Comparison of ENCODE assay signal across 16 cellular contexts in genomic region chr2:203708846-203709815, GRCh38. TPM values are rescaled to one million over a fixed set of nuclear protein-coding genes. Genes with fewer than 3 reads are reported as not detected.
DNase-seq lines count a peak whose midpoint lies in the region; ATAC-seq, FAIRE-seq and TF ChIP-seq lines count a peak whose summit lies in the region.
"Had no signal": no experiment of that assay in that cellular context is flagged by ENCODE, and none has a peak within 500 bp of the region (broad histone marks: within the 10 kb centered on the region; RNA-seq: fewer than 3 reads in every experiment).

No MANE protein-coding gene starts in this region.

- peaks cover 78% of the 10 kb centered on the region for H3K36me3 Mint-ChIP-seq in activated T-cell treated with anti-CD3 and anti-CD28 coated beads, Interleukin-2, amount 50 U/mL, for 24 hours (ENCODE audit: low read depth)
- peaks cover 57% of the 10 kb centered on the region for H3K36me3 Mint-ChIP-seq in effector memory CD8-positive, alpha-beta T cell (ENCODE audit: insufficient read depth)
- no peaks in the 10 kb centered on the region for H3K36me3 Mint-ChIP-seq in nephron progenitor cell (ENCODE audit: low read depth)

- H3K27ac Mint-ChIP-seq in activated T-cell treated with anti-CD3 and anti-CD28 coated beads, Interleukin-2, amount 50 U/mL, for 24 hours: peak overlapping the region; percentile 97
- peak overlapping the region; percentile 98 to 99 for H3K27ac Mint-ChIP-seq in effector memory CD8-positive, alpha-beta T cell
- no peak overlapping the region for H3K27ac Mint-ChIP-seq in nephron progenitor cell

- no peaks in the 10 kb centered on the region for H3K27me3 Mint-ChIP-seq in activated T-cell treated with anti-CD3 and anti-CD28 coated beads, Interleukin-2, amount 50 U/mL, for 24 hours
- H3K27me3 Mint-ChIP-seq in effector memory CD8-positive, alpha-beta T cell: no peaks in the 10 kb centered on the region
- H3K27me3 Mint-ChIP-seq in nephron progenitor cell (ENCODE audit: low read depth, poor library complexity): no peaks in the 10 kb centered on the region

- no peaks in the 10 kb centered on the region for H3K36me3 ChIP-seq in thoracic aorta
- H3K36me3 ChIP-seq: left lung had no signal

- no peak overlapping the region for H3K27ac ChIP-seq in thoracic aorta
- H3K27ac ChIP-seq: body of pancreas, left lung had no signal

- H3K9me3 ChIP-seq in thoracic aorta: no peaks in the 10 kb centered on the region
- H3K9me3 ChIP-seq: body of pancreas, left lung had no signal

- peak; percentile 59 for DNase-seq in activated T-cell treated with anti-CD3 and anti-CD28 coated beads, Interleukin-2, amount 50 U/mL, for 24 hours
- DNase-seq in activated T-cell treated with anti-CD3 and anti-CD28 coated beads for 4 hours: no peak
- no peak for DNase-seq in effector memory CD8-positive, alpha-beta T cell
- no peak for DNase-seq in thoracic aorta (ENCODE audit: low spot score)
- no peak for DNase-seq in nephron progenitor cell
- DNase-seq: body of pancreas, GDM1, hypothalamus, left lung, NCI-H1694, NCI-H345, substantia nigra had no signal

- FAIRE-seq in TTC549 (lab: Jason Lieb, UNC): peak; percentile 50

- no peak for ATAC-seq in effector memory CD8-positive, alpha-beta T cell (replicated peaks)
- ATAC-seq in thoracic aorta (ENCODE audit: insufficient number of reproducible peaks, low FRiP score, low read depth) (no peak), SK-N-SH treated with all-trans-retinoic acid at 6 μM for 48 hours (no peak), HG03439 (IDR thresholded peaks at IDR 0.05; ENCODE audit: unreplicated experiment) (no peak)
- ATAC-seq: body of pancreas, left lung had no signal

- peak overlapping the region; percentile 16 for H3K4me3 ChIP-seq in thoracic aorta
- H3K4me3 ChIP-seq: body of pancreas had no signal

- no peak for TF ChIP-seq CTCF in thoracic aorta (IDR thresholded peaks at IDR 0.05)
- TF ChIP-seq CTCF in nephron progenitor cell (IDR thresholded peaks at IDR 0.05): no peak

- no peaks in the 10 kb centered on the region for H3K9me3 Mint-ChIP-seq in activated T-cell treated with anti-CD3 and anti-CD28 coated beads, Interleukin-2, amount 50 U/mL, for 24 hours
- H3K9me3 Mint-ChIP-seq in effector memory CD8-positive, alpha-beta T cell: peaks cover 0 to 7% of the 10 kb centered on the region in 2 donors
- H3K9me3 Mint-ChIP-seq in nephron progenitor cell: peaks cover 1% of the 10 kb centered on the region

- peaks cover 0 to 2% of the 10 kb centered on the region in 2 donors for H3K4me1 ChIP-seq in thoracic aorta (ENCODE audit: control insufficient read depth in 1 of 2, low read depth in 2 of 2)
- H3K4me1 ChIP-seq: body of pancreas, left lung had no signal

- no peaks in the 10 kb centered on the region for H3K27me3 ChIP-seq in thoracic aorta (replicated peaks; ENCODE audit: insufficient read depth)
- H3K27me3 ChIP-seq: body of pancreas, left lung had no signal

- peaks cover 71% of the 10 kb centered on the region for H3K4me1 Mint-ChIP-seq in activated T-cell treated with anti-CD3 and anti-CD28 coated beads, Interleukin-2, amount 50 U/mL, for 24 hours (ENCODE audit: low read depth)
- peaks cover 55 to 78% of the 10 kb centered on the region in 2 donors for H3K4me1 Mint-ChIP-seq in effector memory CD8-positive, alpha-beta T cell (ENCODE audit: low read depth in 2 of 2)
- peaks cover 56% of the 10 kb centered on the region for H3K4me1 Mint-ChIP-seq in nephron progenitor cell

- H3K4me3 Mint-ChIP-seq in activated T-cell treated with anti-CD3 and anti-CD28 coated beads, Interleukin-2, amount 50 U/mL, for 24 hours: peak overlapping the region; percentile 93
- peak overlapping the region; percentile 87 to 90 for H3K4me3 Mint-ChIP-seq in effector memory CD8-positive, alpha-beta T cell
- H3K4me3 Mint-ChIP-seq in nephron progenitor cell: no peak overlapping the region

TF ChIP-seq in SK-N-SH treated with all-trans-retinoic acid at 6 μM for 48 hours, 23 proteins besides CTCF, POLR2A, EP300 and RAD21:
- TF ChIP-seq BACH2 (CRISPR knock-in tag; IDR thresholded peaks at IDR 0.05; ENCODE audit: borderline replicate concordance) (no peak), PPARA (CRISPR knock-in tag; IDR thresholded peaks at IDR 0.05; ENCODE audit: borderline replicate concordance) (no peak), CSDC2 (CRISPR knock-in tag; IDR thresholded peaks at IDR 0.05) (no peak), SNAI2 (CRISPR knock-in tag; IDR thresholded peaks at IDR 0.05) (no peak), OSR1 (CRISPR knock-in tag; IDR thresholded peaks at IDR 0.05) (no peak), ZNF8 (CRISPR knock-in tag; IDR thresholded peaks at IDR 0.05) (no peak), GLIS3 (CRISPR knock-in tag; IDR thresholded peaks at IDR 0.05) (no peak)

RNA-seq across cellular contexts. Expression of gene CD28, which starts 2.7 kb away (rescaled TPM):
- total RNA-seq in thoracic aorta: 1 to 10 TPM; 3.5 to 4.3 TPM
- total RNA-seq: A673 had no signal
